Comparison of ENCODE assay signal across 8 cellular contexts in the genomic region with DNA sequence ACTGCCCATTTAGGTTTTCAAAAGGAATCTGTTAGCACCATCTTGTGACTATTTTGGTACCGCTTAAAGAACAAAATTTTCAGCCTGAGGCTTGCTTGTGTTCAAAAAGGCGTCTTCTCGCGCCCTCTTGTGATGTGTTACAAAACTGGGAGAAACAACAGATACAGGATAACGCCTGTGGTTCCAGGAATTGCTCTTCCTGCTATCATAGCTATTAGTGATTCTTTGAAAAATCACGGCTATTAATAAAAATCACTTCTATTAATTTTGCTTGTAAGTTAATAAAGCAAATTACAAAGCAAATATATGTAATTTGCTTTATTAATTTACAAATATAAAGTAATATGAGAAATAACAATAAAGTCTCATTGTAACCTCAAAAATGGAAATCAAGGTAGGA.
DNase-seq lines count a peak whose midpoint lies in the region; ATAC-seq and TF ChIP-seq lines count a peak whose summit lies in the region.

No MANE protein-coding gene starts in this region.

- no peaks in the 10 kb centered on the region for H3K36me3 ChIP-seq in mucosa of descending colon (ENCODE audit: low read depth)

- no peaks in the 10 kb centered on the region for H3K9me3 ChIP-seq in mucosa of descending colon

- TF ChIP-seq POLR2A in erythroblast (IDR thresholded peaks at IDR 0.05; ENCODE audit: low read length) = no peak

- ATAC-seq in GM18498 (IDR thresholded peaks at IDR 0.05; ENCODE audit: unreplicated experiment) (peak; percentile 43), mucosa of descending colon (peak; percentile 91), GM21576 (IDR thresholded peaks at IDR 0.05; ENCODE audit: unreplicated experiment) (no peak)

- DNase-seq in C1 segment of cervical spinal cord (lab: John Stamatoyannopoulos, UW) = peak in 11 of 14 donors; percentile 7 to 89 (median 22)
- DNase-seq in MV-4-11 (lab: John Stamatoyannopoulos, UW) = peak; percentile 62
- DNase-seq in SK-N-DZ (ENCODE audit: low spot score) = peak; percentile 77
- DNase-seq in erythroblast (lab: John Stamatoyannopoulos, UW) = peak; percentile 67 to 71
- DNase-seq in mucosa of descending colon = peak in 2 of 3 donors; percentile 31 to 88
- DNase-seq in activated CD4-positive, CD25-positive, alpha-beta regulatory T cell treated with anti-CD3 and anti-CD28 coated beads, Interleukin-2, amount 50 U/mL, for 72 hours = no peak

- peak; percentile 40 for TF ChIP-seq CTCF in mucosa of descending colon (IDR thresholded peaks at IDR 0.05)

- intact Hi-C loops in mucosa of descending colon (cut with DNase I, micrococcal nuclease) = loop anchor here (5.0 kb wide), 1 partner anchor 274 kb away; no protein-coding TSS in a partner anchor

- H3K4me3 ChIP-seq in mucosa of descending colon = no peak overlapping the region

- no peaks in the 10 kb centered on the region for H3K4me1 ChIP-seq in mucosa of descending colon (ENCODE audit: low read depth)
